In genomic region chr7:27204851-27205322, GRCh38 we compare ENCODE assay signal across 1 cellular context.
TF ChIP-seq lines count a peak whose summit lies in the region.

No MANE protein-coding gene starts in this region.

TF ChIP-seq in endothelial cell of umbilical vein, 7 proteins besides CTCF, POLR2A, EP300 and RAD21:
- TF ChIP-seq EZH2 (IDR thresholded peaks at IDR 0.05; ENCODE audit: borderline replicate concordance, low read depth, low read length, severe bottlenecking) = peak; percentile 68
- TF ChIP-seq MYC (IDR thresholded peaks at IDR 0.05; ENCODE audit: low read depth, low read length) = no peak
